ENCODE assay signal across 3 cellular contexts in genomic region chr14:104947201-104947600, GRCh38. TPM values are rescaled to one million over a fixed set of nuclear protein-coding genes. Genes with fewer than 3 reads are reported as not detected.
"Had no signal": no experiment of that assay in that cellular context is flagged by ENCODE, and none has a peak within 500 bp of the region (broad histone marks: within the 10 kb centered on the region; RNA-seq: fewer than 3 reads in every experiment).

No MANE protein-coding gene starts in this region.

RNA-seq across cellular contexts. Expression of gene PLD4, which starts 22.5 kb away (rescaled TPM):
- total RNA-seq: osteoblast, vagina had no signal
- polyA plus RNA-seq: neural cell had no signal
